In genomic region chr10:91487914-91488577, GRCh38 we compare ENCODE assay signal across 22 cellular contexts.
"Had no signal": no experiment of that assay in that cellular context is flagged by ENCODE, and none has a peak within 500 bp of the region (broad histone marks: within the 10 kb centered on the region; RNA-seq: fewer than 3 reads in every experiment).

No MANE protein-coding gene starts in this region.

- DNase-seq: islet precursor cell; left ventricle myocardium inferior; mesendoderm; naive B cell; ovary; right lobe of liver; stimulated activated CD4-positive, alpha-beta T cell treated with anti-CD3 and anti-CD28 coated beads, Interleukin-2, amount 100 ng/mL, for 24 hours; stimulated activated CD4-positive, alpha-beta T cell treated with anti-CD3 and anti-CD28 coated beads, Interleukin-4, amount 100 ng/mL, for 1 hour; stimulated activated naive B cell treated with anti-CD40 and anti-IgM and Interleukin-4, amounts not matched to agents 10 μg/mL and 1 μg/mL and 100 μg/mL, for 72 hours; stimulated activated naive CD8-positive, alpha-beta T cell treated with anti-CD3 and anti-CD28 coated beads, Interleukin-15, Interleukin-2, amounts not matched to agents 100 U/mL and 50 U/mL, for 24 hours; stomach; tibial artery; trophoblast cell; upper lobe of right lung had no signal

- FAIRE-seq: urothelium cell line had no signal

- H3K4me2 ChIP-seq: hepatocyte, smooth muscle cell had no signal

- H2AFZ ChIP-seq: hepatocyte had no signal

- H3K4me1 ChIP-seq: right atrium auricular region, right lobe of liver, stomach, suprapubic skin, tibial artery, upper lobe of right lung had no signal

- H3K9me3 ChIP-seq: left ventricle myocardium inferior, ovary, right atrium auricular region, right lobe of liver, stomach, suprapubic skin, thoracic aorta, tibial artery, upper lobe of right lung had no signal

- H3K4me3 ChIP-seq: hepatocyte, left ventricle myocardium inferior, lung, ovary, right atrium auricular region, right lobe of liver, smooth muscle cell, stomach, suprapubic skin, thoracic aorta, tibial artery, upper lobe of right lung had no signal

- ATAC-seq: natural killer cell treated with Interleukin-12 subunit alpha and Interleukin-12 subunit beta and Interleukin-15 and Interleukin-18, amount 100 ng/mL, for 72 hours; right lobe of liver; stimulated activated naive B cell treated with anti-CD40 and anti-IgM and Interleukin-4, amounts not matched to agents 10 μg/mL and 1 μg/mL and 100 μg/mL, for 72 hours; stimulated activated naive CD8-positive, alpha-beta T cell treated with anti-CD3 and anti-CD28 coated beads, Interleukin-15, Interleukin-2, amounts not matched to agents 100 U/mL and 50 U/mL, for 24 hours; upper lobe of right lung had no signal

- H3K27me3 ChIP-seq: hepatocyte, ovary, right atrium auricular region, right lobe of liver, stomach, suprapubic skin, tibial artery, upper lobe of right lung had no signal

- H3K27ac ChIP-seq: hepatocyte, left ventricle myocardium inferior, ovary, right atrium auricular region, right lobe of liver, stomach, suprapubic skin, thoracic aorta, tibial artery, upper lobe of right lung had no signal

- H3K36me3 ChIP-seq: ovary, right atrium auricular region, right lobe of liver had no signal
